Comparison of ENCODE assay signal across 10 cellular contexts in the genomic region with DNA sequence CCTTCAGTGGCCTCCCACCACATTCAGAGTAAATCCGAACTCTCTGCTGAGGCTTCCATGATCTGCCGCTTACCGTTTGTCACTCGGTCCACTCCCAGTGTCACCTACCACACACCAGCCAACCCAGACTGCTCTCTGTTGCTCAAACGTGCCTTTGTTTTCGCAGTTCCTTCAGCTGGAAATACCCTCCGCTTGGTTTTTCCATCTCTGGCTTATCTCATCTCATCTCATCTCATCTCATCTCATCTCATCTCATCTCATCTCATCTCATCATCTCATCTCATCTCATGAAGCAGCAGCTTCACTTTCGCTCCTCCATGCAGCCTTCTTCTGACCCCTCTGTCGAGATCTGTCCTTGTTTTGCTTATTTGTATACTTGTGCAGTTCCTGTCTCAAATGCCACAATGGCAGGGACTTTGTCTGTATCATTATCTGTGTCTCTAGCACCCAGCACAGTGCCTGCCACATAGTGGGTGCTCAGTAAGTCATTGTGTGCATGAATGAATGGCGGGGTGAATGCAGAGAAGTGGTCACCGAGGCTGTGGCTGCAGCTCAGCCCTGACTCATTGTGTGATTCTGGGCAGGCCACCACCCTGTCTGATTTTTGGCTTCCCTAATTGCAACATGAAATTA. TPM values are rescaled to one million over a fixed set of nuclear protein-coding genes. Genes with fewer than 3 reads are reported as not detected.
DNase-seq lines count a peak whose midpoint lies in the region; ATAC-seq and TF ChIP-seq lines count a peak whose summit lies in the region.
"Had no signal": no experiment of that assay in that cellular context is flagged by ENCODE, and none has a peak within 500 bp of the region (broad histone marks: within the 10 kb centered on the region; RNA-seq: fewer than 3 reads in every experiment).

No MANE protein-coding gene starts in this region.

- CTCF ChIA-PET in activated B cell treated with CpG ODN at 0.5 μM for 24 hours (lab: Charles Lee) = interaction anchor here (0.9 kb wide), 1 partner anchor 19 kb away, joined by 3 read pairs; no protein-coding TSS in a partner anchor

- H2AFZ ChIP-seq in smooth muscle cell (ENCODE audit: low read depth) = no peak overlapping the region

- no peaks in the 10 kb centered on the region for H3K9me3 Mint-ChIP-seq in activated B cell treated with CpG ODN at 0.5 μM for 24 hours

- intact Hi-C loops in activated B cell treated with CpG ODN at 0.5 μM for 24 hours (cut with micrococcal nuclease) = loop anchor here (1.0 to 5.0 kb wide), 5 partner anchors 13 to 533 kb away; a partner anchor contains a TSS

- H3K4me3 ChIP-seq in smooth muscle cell = no peak overlapping the region

- no peak for TF ChIP-seq CTCF in activated B cell treated with CpG ODN at 0.5 μM for 24 hours (IDR thresholded peaks at IDR 0.05)
- no peak for TF ChIP-seq CTCF in smooth muscle cell (IDR thresholded peaks at IDR 0.05; ENCODE audit: borderline replicate concordance, insufficient read depth, poor library complexity, severe bottlenecking)

- H3K79me2 ChIP-seq in smooth muscle cell (ENCODE audit: low read depth) = no peaks in the 10 kb centered on the region

- peak overlapping the region; percentile 87 for H3K27ac Mint-ChIP-seq in activated B cell treated with CpG ODN at 0.5 μM for 24 hours

- H3K9ac ChIP-seq in smooth muscle cell (ENCODE audit: low read depth) = no peak overlapping the region

- POLR2A ChIA-PET in activated B cell treated with CpG ODN at 0.5 μM for 24 hours (lab: Charles Lee) = interaction anchor here (0.6 to 4.0 kb wide), 9 partner anchors 10 to 411 kb away, joined by 3 to 34 read pairs (median 4); a partner anchor contains a TSS

- no peak overlapping the region for H3K4me2 ChIP-seq in smooth muscle cell

- no peaks in the 10 kb centered on the region for H3K27me3 ChIP-seq in smooth muscle cell (ENCODE audit: low read depth)

- H3K4me3 Mint-ChIP-seq in activated B cell treated with CpG ODN at 0.5 μM for 24 hours = peak overlapping the region; percentile 13

- no peaks in the 10 kb centered on the region for H3K4me1 ChIP-seq in smooth muscle cell (ENCODE audit: low read depth)

- no peaks in the 10 kb centered on the region for H3K27me3 Mint-ChIP-seq in activated B cell treated with CpG ODN at 0.5 μM for 24 hours

- no peaks in the 10 kb centered on the region for H4K20me1 ChIP-seq in smooth muscle cell (ENCODE audit: low read depth)

- peaks cover 62% of the 10 kb centered on the region for H3K4me1 Mint-ChIP-seq in activated B cell treated with CpG ODN at 0.5 μM for 24 hours

- no peaks in the 10 kb centered on the region for H3F3A ChIP-seq in smooth muscle cell (ENCODE audit: low read depth)

- H3K27ac ChIP-seq in smooth muscle cell (ENCODE audit: low read depth) = no peak overlapping the region

- H3K36me3 Mint-ChIP-seq in activated B cell treated with CpG ODN at 0.5 μM for 24 hours (ENCODE audit: low read depth) = peaks cover 1% of the 10 kb centered on the region

- peak; percentile 56 for DNase-seq in stimulated activated CD4-positive, alpha-beta T cell treated with anti-CD3 and anti-CD28 coated beads, Interleukin-1b, Interleukin-23, amount 100 ng/mL, for 48 hours
- no peak for DNase-seq in stimulated activated CD4-positive, alpha-beta T cell treated with anti-CD3 and anti-CD28 coated beads, Interleukin-12 subunit alpha, Interleukin-12 subunit beta, amount 100 ng/mL, for 4 hours
- DNase-seq in activated B cell treated with CpG ODN at 0.5 μM for 24 hours = no peak
- no peak for DNase-seq in smooth muscle cell (lab: John Stamatoyannopoulos, UW; ENCODE audit: unreplicated experiment)
- no peak for DNase-seq in NCI-H2029 treated with DMSO at 0.1 percent for 48 hours (lab: John Stamatoyannopoulos, UW)
- no peak for DNase-seq in DMS53 (lab: John Stamatoyannopoulos, UW)
- no peak for DNase-seq in SW480 (ENCODE audit: low spot score)
- DNase-seq: foreskin melanocyte, NCI-H1092 treated with DMSO at 0.1 percent for 48 hours had no signal

- 96% methylated on average over 11 of the region's 11 CpGs for WGBS in smooth muscle cell (ENCODE audit: low lambda C conversion rate)

- H3K9me3 ChIP-seq in smooth muscle cell (replicated peaks; ENCODE audit: low read depth) = no peaks in the 10 kb centered on the region

- H3K36me3 ChIP-seq in smooth muscle cell (ENCODE audit: low read depth) = no peaks in the 10 kb centered on the region

- ATAC-seq in activated B cell treated with CpG ODN at 0.5 μM for 24 hours (ENCODE audit: low read depth) (no peak), esophagus mucosa (peak; percentile 47)

RNA-seq across cellular contexts. Expression of a gene that starts 3.8 kb away (rescaled TPM):
- total RNA-seq in activated B cell treated with CpG ODN at 0.5 μM for 24 hours (33.1 and 34.5 TPM in 2 replicates), esophagus mucosa (0.76 TPM), smooth muscle cell (not detected in 2 replicates)
- not detected in 2 replicates for polyA plus RNA-seq in smooth muscle cell

RNA-seq across cellular contexts. Expression of a gene that starts 8.5 kb away (rescaled TPM):
- 2.9 and 3.7 TPM in 2 replicates for total RNA-seq in activated B cell treated with CpG ODN at 0.5 μM for 24 hours
- 15.4 TPM for total RNA-seq in esophagus mucosa
- 0.63 and 0.90 TPM in 2 replicates for total RNA-seq in smooth muscle cell
- polyA plus RNA-seq in smooth muscle cell = 0.56 TPM in 1 of 2 replicates, not detected in the other

RNA-seq across cellular contexts. Expression of a gene that starts 56.9 kb away (rescaled TPM):
- total RNA-seq in activated B cell treated with CpG ODN at 0.5 μM for 24 hours (116 and 122 TPM in 2 replicates), esophagus mucosa (26.7 TPM), smooth muscle cell (13.8 and 33.3 TPM in 2 replicates)
- polyA plus RNA-seq in smooth muscle cell = 10.2 and 11.3 TPM in 2 replicates

Comparison
In these comparisons a context has a peak if more than half of its experiments do, and no peak if none do; other contexts are left out.
1. RNA of a gene that starts 3.8 kb away (total RNA-seq): 33.1 to 34.5 TPM in activated B cell treated with CpG ODN at 0.5 μM for 24 hours; 0.76 TPM in esophagus mucosa (single experiment) and not detected in smooth muscle cell; every median in the first group is over 10 times any median in the second.